18 cellular contexts compared by ENCODE assay signal in the genomic region with DNA sequence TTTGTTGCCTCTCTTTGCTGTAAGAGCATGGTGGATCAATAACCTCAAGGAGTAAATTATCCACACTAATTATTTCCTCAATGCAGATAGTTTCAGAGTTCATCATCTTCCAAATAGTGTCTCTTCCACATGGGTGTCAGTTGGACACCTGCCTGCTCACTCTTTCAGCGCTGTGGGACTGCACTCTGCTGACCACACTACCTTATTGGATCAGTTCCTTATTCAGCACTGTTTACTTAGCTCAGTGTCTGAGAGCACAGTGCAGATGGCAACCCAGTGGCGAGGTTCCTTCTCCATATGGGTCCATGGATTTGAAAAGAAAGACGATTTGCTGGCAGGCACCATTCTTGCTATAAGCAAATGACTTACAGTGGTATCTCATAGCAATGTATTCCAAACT.
"Had no signal": no experiment of that assay in that cellular context is flagged by ENCODE, and none has a peak within 500 bp of the region (broad histone marks: within the 10 kb centered on the region; RNA-seq: fewer than 3 reads in every experiment).

No MANE protein-coding gene starts in this region.

- H3K9me3 Mint-ChIP-seq: activated naive CD4-positive, alpha-beta T cell treated with anti-CD3 and anti-CD28 coated beads, Interleukin-2, amount 50 U/mL, for 24 hours; stimulated activated memory B cell treated with anti-CD40 and anti-IgM and Interleukin-4, amounts not matched to agents 10 μg/mL and 1 μg/mL and 100 μg/mL, for 72 hours had no signal

- H3K4me3 Mint-ChIP-seq: activated naive CD4-positive, alpha-beta T cell treated with anti-CD3 and anti-CD28 coated beads, Interleukin-2, amount 50 U/mL, for 24 hours; naive thymus-derived CD4-positive, alpha-beta T cell; stimulated activated memory B cell treated with anti-CD40 and anti-IgM and Interleukin-4, amounts not matched to agents 10 μg/mL and 1 μg/mL and 100 μg/mL, for 72 hours had no signal

- H3K27me3 ChIP-seq: right lobe of liver, spleen, tibial nerve had no signal

- DNase-seq: activated CD4-positive, alpha-beta T cell treated with anti-CD3 and anti-CD28 coated beads, Interleukin-2, amount 50 U/mL, for 4 hours; activated CD4-positive, CD25-positive, alpha-beta regulatory T cell treated with anti-CD3 and anti-CD28 coated beads, Interleukin-2, amount 50 U/mL, for 72 hours; activated T-cell treated with anti-CD3 and anti-CD28 coated beads, Interleukin-2, amount 50 U/mL, for 1 hour; amniotic stem cell; erythroblast; hypothalamus; left cardiac atrium; lower lobe of right lung; midbrain; naive thymus-derived CD4-positive, alpha-beta T cell; nucleus accumbens; right lobe of liver; spleen; stimulated activated CD4-positive, alpha-beta T cell treated with anti-CD3 and anti-CD28 coated beads, Interleukin-1b, Interleukin-23, amount 100 ng/mL, for 48 hours had no signal

- H3K36me3 ChIP-seq: lower lobe of right lung, prostate gland, right lobe of liver, spleen, tibial nerve had no signal

- H3K36me3 Mint-ChIP-seq: activated naive CD4-positive, alpha-beta T cell treated with anti-CD3 and anti-CD28 coated beads, Interleukin-2, amount 50 U/mL, for 24 hours; naive thymus-derived CD4-positive, alpha-beta T cell; stimulated activated memory B cell treated with anti-CD40 and anti-IgM and Interleukin-4, amounts not matched to agents 10 μg/mL and 1 μg/mL and 100 μg/mL, for 72 hours had no signal

- H3K4me3 ChIP-seq: lower lobe of right lung, prostate gland, right lobe of liver, spleen, tibial nerve had no signal

- H3K27me3 Mint-ChIP-seq: stimulated activated memory B cell treated with anti-CD40 and anti-IgM and Interleukin-4, amounts not matched to agents 10 μg/mL and 1 μg/mL and 100 μg/mL, for 72 hours had no signal

- H3K4me1 ChIP-seq: lower lobe of right lung, prostate gland, right lobe of liver, spleen, tibial nerve had no signal

- H3K4me1 Mint-ChIP-seq: activated naive CD4-positive, alpha-beta T cell treated with anti-CD3 and anti-CD28 coated beads, Interleukin-2, amount 50 U/mL, for 24 hours; naive thymus-derived CD4-positive, alpha-beta T cell; stimulated activated memory B cell treated with anti-CD40 and anti-IgM and Interleukin-4, amounts not matched to agents 10 μg/mL and 1 μg/mL and 100 μg/mL, for 72 hours had no signal

- H3K27ac Mint-ChIP-seq: activated naive CD4-positive, alpha-beta T cell treated with anti-CD3 and anti-CD28 coated beads, Interleukin-2, amount 50 U/mL, for 24 hours; naive thymus-derived CD4-positive, alpha-beta T cell; stimulated activated memory B cell treated with anti-CD40 and anti-IgM and Interleukin-4, amounts not matched to agents 10 μg/mL and 1 μg/mL and 100 μg/mL, for 72 hours had no signal

- H3K9me3 ChIP-seq: lower lobe of right lung, prostate gland, right lobe of liver had no signal

- H3K27ac ChIP-seq: lower lobe of right lung, prostate gland, right lobe of liver, spleen, tibial nerve had no signal

- ATAC-seq: left cardiac atrium; lower lobe of right lung; naive thymus-derived CD4-positive, alpha-beta T cell; stimulated activated memory B cell treated with anti-CD40 and anti-IgM and Interleukin-4, amounts not matched to agents 10 μg/mL and 1 μg/mL and 100 μg/mL, for 72 hours had no signal
